In genomic region chr3:63814300-63814699, GRCh38 we compare ENCODE assay signal across 23 cellular contexts. TPM values are rescaled to one million over a fixed set of nuclear protein-coding genes. Genes with fewer than 3 reads are reported as not detected.
A peak's percentile ranks its signal among the peaks of the same experiment; 100 is the strongest.
DNase-seq lines count a peak whose midpoint lies in the region; TF ChIP-seq lines count a peak whose summit lies in the region.
"Had no signal": no experiment of that assay in that cellular context is flagged by ENCODE, and none has a peak within 500 bp of the region (broad histone marks: within the 10 kb centered on the region; RNA-seq: fewer than 3 reads in every experiment).

No MANE protein-coding gene starts in this region.

- in situ Hi-C loops in astrocyte of the spinal cord (cut with HindIII; ENCODE audit: low sequenced_read_pairs) = no loop called here

- no peak overlapping the region for H3K4me3 Mint-ChIP-seq in endothelial cell (ENCODE audit: unreplicated experiment)
- H3K4me3 Mint-ChIP-seq: activated CD4-positive, alpha-beta T cell treated with anti-CD3 and anti-CD28 coated beads, Interleukin-2, amount 10 ng/mL, durations not matched to agents 24 days and 14 days; nephron progenitor cell; stimulated activated naive CD8-positive, alpha-beta T cell treated with anti-CD3 and anti-CD28 coated beads, Interleukin-15, amount 100 ng/mL, for 72 hours had no signal

- H3K36me3 Mint-ChIP-seq in endothelial cell (ENCODE audit: low read depth, unreplicated experiment) = no peaks in the 10 kb centered on the region

- TF ChIP-seq CTCF in astrocyte of the spinal cord (IDR thresholded peaks at IDR 0.05; ENCODE audit: low read depth, low read length) = no peak
- no peak for TF ChIP-seq CTCF in endothelial cell (IDR thresholded peaks at IDR 0.05; ENCODE audit: unreplicated experiment)

- H3K27me3 Mint-ChIP-seq in endothelial cell (ENCODE audit: unreplicated experiment) = no peaks in the 10 kb centered on the region
- H3K27me3 Mint-ChIP-seq: activated CD4-positive, alpha-beta T cell treated with anti-CD3 and anti-CD28 coated beads, Interleukin-2, amount 10 ng/mL, durations not matched to agents 24 days and 14 days; stimulated activated naive CD8-positive, alpha-beta T cell treated with anti-CD3 and anti-CD28 coated beads, Interleukin-15, amount 100 ng/mL, for 72 hours had no signal

- H3K27ac Mint-ChIP-seq in endothelial cell (ENCODE audit: unreplicated experiment) = no peak overlapping the region
- H3K27ac Mint-ChIP-seq: activated CD4-positive, alpha-beta T cell treated with anti-CD3 and anti-CD28 coated beads, Interleukin-2, amount 10 ng/mL, durations not matched to agents 24 days and 14 days; nephron progenitor cell; stimulated activated naive CD8-positive, alpha-beta T cell treated with anti-CD3 and anti-CD28 coated beads, Interleukin-15, amount 100 ng/mL, for 72 hours had no signal

- H3K4me3 ChIP-seq in astrocyte of the spinal cord (ENCODE audit: low read depth, low read length) = no peak overlapping the region
- H3K4me3 ChIP-seq: Peyer's patch had no signal

- no peaks in the 10 kb centered on the region for H3K4me1 Mint-ChIP-seq in endothelial cell (ENCODE audit: unreplicated experiment)
- H3K4me1 Mint-ChIP-seq: stimulated activated naive CD8-positive, alpha-beta T cell treated with anti-CD3 and anti-CD28 coated beads, Interleukin-15, amount 100 ng/mL, for 72 hours had no signal

- H3K9me3 Mint-ChIP-seq in endothelial cell (ENCODE audit: unreplicated experiment) = no peaks in the 10 kb centered on the region
- H3K9me3 Mint-ChIP-seq: activated CD4-positive, alpha-beta T cell treated with anti-CD3 and anti-CD28 coated beads, Interleukin-2, amount 10 ng/mL, durations not matched to agents 24 days and 14 days; nephron progenitor cell; stimulated activated naive CD8-positive, alpha-beta T cell treated with anti-CD3 and anti-CD28 coated beads, Interleukin-15, amount 100 ng/mL, for 72 hours had no signal

- DNase-seq in SIG-M5 treated with dmso at 0.1 percent for 504 hours (lab: John Stamatoyannopoulos, UW; ENCODE audit: unreplicated experiment) (peak; percentile 37), SIG-M5 (lab: John Stamatoyannopoulos, UW) (no peak), astrocyte of the spinal cord (ENCODE audit: low read depth, low spot score) (peak; percentile 27), iPS-NIHi7 (ENCODE audit: extremely low spot score) (peak; percentile 16), NCI-H1436 (lab: John Stamatoyannopoulos, UW) (no peak), dermis blood vessel endothelial cell (no peak), endothelial cell (ENCODE audit: low spot score) (no peak)
- DNase-seq in activated CD8-positive, alpha-beta memory T cell treated with anti-CD3 and anti-CD28 coated beads, Interleukin-2, amount 50 U/mL, for 48 hours = no peak
- DNase-seq: activated CD4-positive, alpha-beta T cell treated with anti-CD3 and anti-CD28 coated beads, Interleukin-2, amount 10 ng/mL, durations not matched to agents 24 days and 14 days; activated CD8-positive, alpha-beta memory T cell treated with anti-CD3 and anti-CD28 coated beads, Interleukin-2, amount 50 U/mL, for 4 hours; activated gamma-delta T cell treated with Interleukin-2 at 50 U/mL for 16 hours; aorta; head of caudate nucleus; kidney glomerular epithelial cell; NCI-H1930; NCI-H524 treated with DMSO at 0.1 percent for 48 hours; nephron progenitor cell; Peyer's patch; retina; stimulated activated naive CD8-positive, alpha-beta T cell treated with anti-CD3 and anti-CD28 coated beads, Interleukin-15, amount 100 ng/mL, for 72 hours had no signal

RNA-seq across cellular contexts. Expression of gene C3orf49, which starts 4.8 kb away (rescaled TPM):
- total RNA-seq in dermis blood vessel endothelial cell = not detected in 2 replicates
- total RNA-seq in endothelial cell (ENCODE audit: unreplicated experiment) = not detected
- total RNA-seq: A673; activated CD4-positive, alpha-beta T cell treated with anti-CD3 and anti-CD28 coated beads, Interleukin-2, amount 10 ng/mL, durations not matched to agents 24 days and 14 days; aorta; epithelial cell of proximal tubule; Peyer's patch; urinary bladder had no signal

RNA-seq across cellular contexts. Expression of gene THOC7, which starts 49.3 kb away (rescaled TPM):
- total RNA-seq in dermis blood vessel endothelial cell (41.9 and 61.8 TPM in 2 replicates), endothelial cell (ENCODE audit: unreplicated experiment) (47.3 TPM)

RNA-seq across cellular contexts. Expression of gene ATXN7, which starts 49.4 kb away (rescaled TPM):
- total RNA-seq in dermis blood vessel endothelial cell (9.0 and 13.6 TPM in 2 replicates), endothelial cell (ENCODE audit: unreplicated experiment) (21.0 TPM)

Comparison
In these comparisons a context has a peak if more than half of its experiments do, and no peak if none do; other contexts are left out.
1. DNase-seq: peak in SIG-M5 treated with dmso at 0.1 percent for 504 hours (single experiment), astrocyte of the spinal cord (single experiment) and iPS-NIHi7 (single experiment); none in SIG-M5 (single experiment), NCI-H1436 (single experiment), activated CD8-positive, alpha-beta memory T cell treated with anti-CD3 and anti-CD28 coated beads, Interleukin-2, amount 50 U/mL, for 48 hours (single experiment), dermis blood vessel endothelial cell (single experiment) and endothelial cell (single experiment).